8 cellular contexts compared by ENCODE assay signal in genomic region chr11:102346748-102347525, GRCh38.
DNase-seq lines count a peak whose midpoint lies in the region; ATAC-seq lines count a peak whose summit lies in the region.

BIRC2 (plus strand) TSS chr11:102347214; CDS start chr11:102349855, 2,641 bp downstream.

- DNase-seq in AG08396 (ENCODE audit: low spot score) (peak; percentile 90), NCI-H345 (lab: John Stamatoyannopoulos, UW) (peak; percentile 94), islet precursor cell (peak; percentile 96)
- peak; percentile 90 to 93 (median 92) for DNase-seq in activated CD4-positive, CD25-positive, alpha-beta regulatory T cell (lab: John Stamatoyannopoulos, UW)
- DNase-seq in central memory CD4-positive, alpha-beta T cell: peak; percentile 95
- DNase-seq in stimulated activated CD4-positive, alpha-beta T cell treated with anti-CD3 and anti-CD28 coated beads, Interleukin-15, amount 100 ng/mL, for 1 hour (ENCODE audit: low read depth in 1 of 2, low spot score in 1 of 2): peak; percentile 88 to 96

- ATAC-seq in GM18873 (IDR thresholded peaks at IDR 0.05; ENCODE audit: low FRiP score, unreplicated experiment): peak; percentile 69
- ATAC-seq in HG03139 (IDR thresholded peaks at IDR 0.05; ENCODE audit: unreplicated experiment): peak; percentile 89

Comparison
In these comparisons a context has a peak if more than half of its experiments do, and no peak if none do; other contexts are left out.
1. Peak in every context shown above with its lines: DNase-seq and ATAC-seq.